ENCODE assay signal across 8 cellular contexts in genomic region chr2:42568431-42569115, GRCh38. TPM values are rescaled to one million over a fixed set of nuclear protein-coding genes. Genes with fewer than 3 reads are reported as not detected.
A peak's percentile ranks its signal among the peaks of the same experiment; 100 is the strongest.
DNase-seq lines count a peak whose midpoint lies in the region; ATAC-seq and TF ChIP-seq lines count a peak whose summit lies in the region.

Gene MTA3 (plus strand): TSS chr2:42568632. CDS start chr2:42568746, 114 bp downstream.

- H3K36me3 ChIP-seq in testis (ENCODE audit: low read depth, missing control alignments), result no peaks in the 10 kb centered on the region

- no peaks in the 10 kb centered on the region for H3K27me3 Mint-ChIP-seq in osteocyte (ENCODE audit: unreplicated experiment)

- ATAC-seq in HG02840 (IDR thresholded peaks at IDR 0.05; ENCODE audit: low FRiP score, unreplicated experiment), result peak; percentile 37

- no peaks in the 10 kb centered on the region for H3K27me3 ChIP-seq in testis

- peak within 1 kb of the TSS; percentile 94 to 97 for H3K27ac ChIP-seq in testis

- no peaks in the 10 kb centered on the region for H3K9me3 Mint-ChIP-seq in osteocyte (ENCODE audit: unreplicated experiment)

- TF ChIP-seq CTCF in osteocyte (IDR thresholded peaks at IDR 0.05) (no peak), testis (IDR thresholded peaks at IDR 0.05) (no peak)

- H3K4me1 Mint-ChIP-seq in osteocyte (ENCODE audit: unreplicated experiment), result peaks cover 25% of the 10 kb centered on the region

- peaks cover 9% of the 10 kb centered on the region for H3K36me3 Mint-ChIP-seq in osteocyte (ENCODE audit: unreplicated experiment)

- peaks cover 21% of the 10 kb centered on the region for H3K4me1 ChIP-seq in testis

- TF ChIP-seq POLR2A in testis (IDR thresholded peaks at IDR 0.05), result no peak

- peak within 1 kb of the TSS; percentile 92 for H3K4me3 Mint-ChIP-seq in osteocyte (ENCODE audit: unreplicated experiment)

- intact Hi-C loops in testis (cut with DNase I; ENCODE audit: low total_unique reads), result no loop called here

- H3K9me3 ChIP-seq in testis, result no peaks in the 10 kb centered on the region

- 0 to 1% methylated on average over 1 to 27 of the region's 67 CpGs for WGBS in testis, 2 donors

- peak within 1 kb of the TSS; percentile 88 for H3K27ac Mint-ChIP-seq in osteocyte (ENCODE audit: unreplicated experiment)

- peak; percentile 27 for DNase-seq in RKO (ENCODE audit: low spot score)
- DNase-seq in activated naive CD4-positive, alpha-beta T cell (lab: John Stamatoyannopoulos, UW), result peak; percentile 16 to 68 (median 24)
- no peak for DNase-seq in glomerular endothelial cell (ENCODE audit: extremely low read depth, low read depth, low spot score)
- DNase-seq in osteocyte (ENCODE audit: extremely low spot score, unreplicated experiment), result peak; percentile 91
- DNase-seq in testis, result peak; percentile 67
- no peak for DNase-seq in middle frontal gyrus (ENCODE audit: extremely low spot score, low spot score)

- peak within 1 kb of the TSS; percentile 87 for H3K4me3 ChIP-seq in GM08714 (ENCODE audit: low read length)
- peak within 1 kb of the TSS; percentile 79 to 88 for H3K4me3 ChIP-seq in testis

RNA-seq across cellular contexts. Expression of gene MTA3, which starts in this region (rescaled TPM):
- total RNA-seq in glomerular endothelial cell, result 29.0 and 37.2 TPM in 2 replicates
- total RNA-seq in osteocyte, result 49.2 and 49.3 TPM in 2 replicates
- total RNA-seq in testis, result 10 to 100 TPM; 58.5 to 84.6 TPM
- 77.0 TPM for polyA plus RNA-seq in testis (ENCODE audit: insufficient read depth, low read depth, low replicate concordance)

Comparison
In these comparisons a context has a peak if more than half of its experiments do, and no peak if none do; other contexts are left out.
1. DNase-seq: peak in RKO (single experiment), activated naive CD4-positive, alpha-beta T cell (4 of 4), osteocyte (single experiment) and testis (single experiment); none in glomerular endothelial cell (single experiment) and middle frontal gyrus (single experiment).